In genomic region chr2:226515344-226516055, GRCh38 we compare ENCODE assay signal across 18 cellular contexts.
DNase-seq lines count a peak whose midpoint lies in the region; ATAC-seq and TF ChIP-seq lines count a peak whose summit lies in the region.
"Had no signal": no experiment of that assay in that cellular context is flagged by ENCODE, and none has a peak within 500 bp of the region (broad histone marks: within the 10 kb centered on the region; RNA-seq: fewer than 3 reads in every experiment).

No MANE protein-coding gene starts in this region.

- no peaks in the 10 kb centered on the region for H3K36me3 ChIP-seq in hepatocyte (replicated peaks; ENCODE audit: insufficient read depth, low read depth)
- H3K36me3 ChIP-seq in uterus = no peaks in the 10 kb centered on the region
- no peaks in the 10 kb centered on the region for H3K36me3 ChIP-seq in suprapubic skin
- H3K36me3 ChIP-seq: right atrium auricular region had no signal

- no peaks in the 10 kb centered on the region for H4K20me1 ChIP-seq in hepatocyte (ENCODE audit: insufficient read depth, poor library complexity, severe bottlenecking)

- H3K9me3 ChIP-seq in hepatocyte (ENCODE audit: low read depth) (no peaks in the 10 kb centered on the region), uterus (no peaks in the 10 kb centered on the region), suprapubic skin (no peaks in the 10 kb centered on the region), right cardiac atrium (ENCODE audit: control insufficient read depth, low read length) (no peaks in the 10 kb centered on the region)
- H3K9me3 ChIP-seq: right atrium auricular region had no signal

- TF ChIP-seq POLR2A in uterus (IDR thresholded peaks at IDR 0.05) (no peak), suprapubic skin (IDR thresholded peaks at IDR 0.05) (no peak)

- TF ChIP-seq CTCF in hepatocyte (IDR thresholded peaks at IDR 0.05; ENCODE audit: poor library complexity) (no peak), uterus (IDR thresholded peaks at IDR 0.05) (no peak), suprapubic skin (IDR thresholded peaks at IDR 0.05) (no peak)

- H2AFZ ChIP-seq in hepatocyte = no peak overlapping the region

- peak; percentile 52 for DNase-seq in NCI-H1436 (lab: John Stamatoyannopoulos, UW)
- no peak for DNase-seq in NCI-H1436 treated with DMSO at 0.1 percent for 48 hours (lab: John Stamatoyannopoulos, UW)
- DNase-seq in amniotic epithelial cell (ENCODE audit: low read depth) = peak; percentile 88
- no peak for DNase-seq in hepatocyte (ENCODE audit: low spot score)
- no peak for DNase-seq in uterus
- no peak for DNase-seq in suprapubic skin (ENCODE audit: low spot score in 2 of 2)
- DNase-seq in cardiac septum (ENCODE audit: low spot score) = no peak
- DNase-seq in right cardiac atrium = no peak
- DNase-seq: activated CD4-positive, alpha-beta T cell treated with anti-CD3 and anti-CD28 coated beads for 4 hours; activated T-cell treated with anti-CD3 and anti-CD28 coated beads, Interleukin-2, amount 50 U/mL, for 1 hour; amygdala; DMS 273 treated with DMSO at 0.1 percent for 48 hours; naive B cell; NCI-H510A; T-helper 2 cell had no signal

- no peaks in the 10 kb centered on the region for H3K9me2 ChIP-seq in hepatocyte (replicated peaks; ENCODE audit: insufficient read depth)

- peak overlapping the region; percentile 47 for H3K27ac ChIP-seq in hepatocyte
- peak overlapping the region; percentile 17 to 65 for H3K27ac ChIP-seq in uterus
- H3K27ac ChIP-seq in suprapubic skin = no peak overlapping the region
- no peak overlapping the region for H3K27ac ChIP-seq in right cardiac atrium (ENCODE audit: low read length)
- H3K27ac ChIP-seq: 22Rv1, right atrium auricular region had no signal

- H3K4me3 ChIP-seq in hepatocyte (no peak overlapping the region), uterus (no peak overlapping the region), suprapubic skin (no peak overlapping the region), right cardiac atrium (ENCODE audit: low read length) (no peak overlapping the region)
- H3K4me3 ChIP-seq: right atrium auricular region had no signal

- intact Hi-C loops in uterus (cut with DNase I; ENCODE audit: low total_unique reads) (no loop called here), cardiac septum (cut with DNase I) (no loop called here), right cardiac atrium (cut with DNase I) (no loop called here)

- no peaks in the 10 kb centered on the region for H3K79me2 ChIP-seq in hepatocyte

- peaks cover 8% of the 10 kb centered on the region for H3K4me1 ChIP-seq in hepatocyte (ENCODE audit: insufficient read depth)
- H3K4me1 ChIP-seq in uterus = peaks cover 0 to 16% of the 10 kb centered on the region in 2 donors
- H3K4me1 ChIP-seq in suprapubic skin = peaks cover 3% of the 10 kb centered on the region
- H3K4me1 ChIP-seq in right cardiac atrium (ENCODE audit: control insufficient read depth, insufficient read depth, low read length) = no peaks in the 10 kb centered on the region
- H3K4me1 ChIP-seq: right atrium auricular region had no signal

- H3K27me3 ChIP-seq in hepatocyte = no peaks in the 10 kb centered on the region
- no peaks in the 10 kb centered on the region for H3K27me3 ChIP-seq in uterus
- no peaks in the 10 kb centered on the region for H3K27me3 ChIP-seq in suprapubic skin
- no peaks in the 10 kb centered on the region for H3K27me3 ChIP-seq in right cardiac atrium (ENCODE audit: control insufficient read depth, insufficient read depth)
- H3K27me3 ChIP-seq: right atrium auricular region had no signal

- ATAC-seq in right cardiac atrium = no peak
- ATAC-seq: Panc1 had no signal

- 63% methylated on average over 4 of the region's 4 CpGs for whole genome bisulfite sequencing in hepatocyte (ENCODE audit: low lambda C conversion rate, missing lambda C conversion rate)
- 74% methylated on average over 4 of the region's 4 CpGs for WGBS in suprapubic skin
- 78% methylated on average over 4 of the region's 4 CpGs for WGBS in right cardiac atrium

- no peak for TF ChIP-seq EP300 in suprapubic skin (IDR thresholded peaks at IDR 0.05)

- no peak overlapping the region for H3K4me2 ChIP-seq in hepatocyte

Comparison
In these comparisons a context has a peak if more than half of its experiments do, and no peak if none do; other contexts are left out.
1. DNase-seq: peak in NCI-H1436 (single experiment) and amniotic epithelial cell (single experiment); none in NCI-H1436 treated with DMSO at 0.1 percent for 48 hours (single experiment), hepatocyte (single experiment), uterus (0 of 2), suprapubic skin (0 of 2), cardiac septum (single experiment) and right cardiac atrium (0 of 3).
2. H3K27ac ChIP-seq: peak in hepatocyte (single experiment) and uterus (2 of 2); none in suprapubic skin (single experiment) and right cardiac atrium (single experiment).